19 cellular contexts compared by ENCODE assay signal in the genomic region with DNA sequence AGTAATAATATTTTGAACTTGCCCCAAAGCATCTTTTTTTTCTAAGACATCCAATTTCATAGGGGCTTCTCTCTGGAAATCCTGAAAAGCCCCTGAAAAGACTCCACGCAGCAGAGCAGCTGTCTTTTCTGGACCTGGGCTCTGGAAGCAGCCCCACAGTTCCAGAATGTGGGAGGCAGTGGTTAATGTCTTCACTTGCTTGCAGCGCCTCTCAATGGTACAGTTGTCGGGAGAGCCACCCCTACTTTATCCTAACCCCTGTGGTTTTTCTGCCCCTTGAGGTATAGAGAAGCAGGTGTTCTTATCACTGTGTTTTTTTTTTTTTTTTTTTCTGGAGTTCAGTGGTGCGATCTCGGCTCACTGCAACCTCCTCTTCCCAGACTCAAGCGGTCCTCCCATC.
DNase-seq lines count a peak whose midpoint lies in the region; ATAC-seq and TF ChIP-seq lines count a peak whose summit lies in the region.
"Had no signal": no experiment of that assay in that cellular context is flagged by ENCODE, and none has a peak within 500 bp of the region (broad histone marks: within the 10 kb centered on the region; RNA-seq: fewer than 3 reads in every experiment).

No MANE protein-coding gene starts in this region.

- peak overlapping the region in 42 of 59 donors; percentile 1 to 94 (median 52) for H3K27ac ChIP-seq in dorsolateral prefrontal cortex
- no peak overlapping the region for H3K27ac ChIP-seq in brain microvascular endothelial cell
- H3K27ac ChIP-seq: A549, Peyer's patch had no signal

- H3K4me3 Mint-ChIP-seq in natural killer cell (no peak overlapping the region), osteocyte (ENCODE audit: unreplicated experiment) (no peak overlapping the region)
- no peak overlapping the region for H3K4me3 Mint-ChIP-seq in natural killer cell treated with Interleukin-12 subunit alpha and Interleukin-12 subunit beta and Interleukin-15 and Interleukin-18, amount 100 ng/mL, for 72 hours
- H3K4me3 Mint-ChIP-seq: CD14-positive monocyte had no signal

- H3K27ac Mint-ChIP-seq in natural killer cell (peak overlapping the region; percentile 85 to 88), osteocyte (ENCODE audit: unreplicated experiment) (no peak overlapping the region)
- H3K27ac Mint-ChIP-seq in natural killer cell treated with Interleukin-12 subunit alpha and Interleukin-12 subunit beta and Interleukin-15 and Interleukin-18, amount 100 ng/mL, for 72 hours: peak overlapping the region in 1 of 2 donors; percentile 55

- TF ChIP-seq CTCF in natural killer cell (IDR thresholded peaks at IDR 0.05) (no peak), dorsolateral prefrontal cortex (IDR thresholded peaks at IDR 0.05 in 54 of 56, conservative IDR thresholded peaks at IDR 0.05 in 2 of 56; ENCODE audit: low read depth in 1 of 56, partially characterized antibody in 56 of 56) (no peak), osteocyte (IDR thresholded peaks at IDR 0.05) (no peak), brain microvascular endothelial cell (IDR thresholded peaks at IDR 0.05; ENCODE audit: low read depth, low read length, missing control alignments) (no peak)

- H3K27me3 ChIP-seq in dorsolateral prefrontal cortex (no peaks in the 10 kb centered on the region), brain microvascular endothelial cell (replicated peaks) (no peaks in the 10 kb centered on the region)
- H3K27me3 ChIP-seq: Peyer's patch had no signal

- H3K36me3 Mint-ChIP-seq in natural killer cell (peaks cover 23% of the 10 kb centered on the region), osteocyte (ENCODE audit: unreplicated experiment) (no peaks in the 10 kb centered on the region)
- peaks cover 7% of the 10 kb centered on the region for H3K36me3 Mint-ChIP-seq in natural killer cell treated with Interleukin-12 subunit alpha and Interleukin-12 subunit beta and Interleukin-15 and Interleukin-18, amount 100 ng/mL, for 72 hours

- H3K4me3 ChIP-seq in dorsolateral prefrontal cortex: no peak overlapping the region
- H3K4me3 ChIP-seq in brain microvascular endothelial cell (ENCODE audit: low read depth, low read length): no peak overlapping the region
- H3K4me3 ChIP-seq: A549, Peyer's patch had no signal

- intact Hi-C loops in natural killer cell (cut with micrococcal nuclease): no loop called here
- intact Hi-C loops in dorsolateral prefrontal cortex (cut with DNase I): loop anchor here in 1 of 2 donors (5.0 kb wide), 1 partner anchor 84 kb away; a partner anchor contains a TSS

- H3K9me3 Mint-ChIP-seq in natural killer cell: no peaks in the 10 kb centered on the region
- H3K9me3 Mint-ChIP-seq in natural killer cell treated with Interleukin-12 subunit alpha and Interleukin-12 subunit beta and Interleukin-15 and Interleukin-18, amount 100 ng/mL, for 72 hours: no peaks in the 10 kb centered on the region
- no peaks in the 10 kb centered on the region for H3K9me3 Mint-ChIP-seq in osteocyte (ENCODE audit: unreplicated experiment)
- H3K9me3 Mint-ChIP-seq: CD14-positive monocyte had no signal

- in situ Hi-C loops in brain microvascular endothelial cell (cut with HindIII; ENCODE audit: low pct_ligation_motif_present, low sequenced_read_pairs): no loop called here

- no peak for ATAC-seq in natural killer cell
- ATAC-seq in natural killer cell treated with Interleukin-12 subunit alpha and Interleukin-12 subunit beta and Interleukin-15 and Interleukin-18, amount 100 ng/mL, for 72 hours: no peak
- ATAC-seq in HG03439 (IDR thresholded peaks at IDR 0.05; ENCODE audit: unreplicated experiment): no peak
- ATAC-seq: A549, HepG2 had no signal

- no peak for DNase-seq in natural killer cell
- no peak for DNase-seq in natural killer cell treated with Interleukin-12 subunit alpha and Interleukin-12 subunit beta and Interleukin-15 and Interleukin-18, amount 100 ng/mL, for 72 hours (ENCODE audit: low spot score)
- DNase-seq in NCI-H2171 (lab: John Stamatoyannopoulos, UW): peak; percentile 28
- no peak for DNase-seq in dorsolateral prefrontal cortex
- peak; percentile 36 for DNase-seq in osteocyte (ENCODE audit: extremely low spot score, unreplicated experiment)
- DNase-seq in NCI-H187 (lab: John Stamatoyannopoulos, UW): no peak
- no peak for DNase-seq in brain microvascular endothelial cell
- DNase-seq: Caco-2, GDM1, Kasumi-1, NCI-H2029, NCI-H446, NCI-H748 treated with DMSO at 0.1 percent for 48 hours, Peyer's patch, Right ventricle myocardium superior had no signal

- H3K4me1 Mint-ChIP-seq in natural killer cell (peaks cover 39 to 72% of the 10 kb centered on the region in 2 donors), osteocyte (ENCODE audit: unreplicated experiment) (no peaks in the 10 kb centered on the region)
- peaks cover 31% of the 10 kb centered on the region in 2 donors for H3K4me1 Mint-ChIP-seq in natural killer cell treated with Interleukin-12 subunit alpha and Interleukin-12 subunit beta and Interleukin-15 and Interleukin-18, amount 100 ng/mL, for 72 hours (ENCODE audit: low read depth in 2 of 2)
- H3K4me1 Mint-ChIP-seq: CD14-positive monocyte had no signal

- no peaks in the 10 kb centered on the region for H3K36me3 ChIP-seq in brain microvascular endothelial cell (replicated peaks)

- H3K27me3 Mint-ChIP-seq in natural killer cell (ENCODE audit: low read depth in 2 of 2) (no peaks in the 10 kb centered on the region), osteocyte (ENCODE audit: unreplicated experiment) (peaks cover 16% of the 10 kb centered on the region)
- no peaks in the 10 kb centered on the region for H3K27me3 Mint-ChIP-seq in natural killer cell treated with Interleukin-12 subunit alpha and Interleukin-12 subunit beta and Interleukin-15 and Interleukin-18, amount 100 ng/mL, for 72 hours

Comparison
In these comparisons a context has a peak if more than half of its experiments do, and no peak if none do; other contexts are left out.
1. DNase-seq: peak in NCI-H2171 (single experiment) and osteocyte (single experiment); none in natural killer cell (single experiment), natural killer cell treated with Interleukin-12 subunit alpha and Interleukin-12 subunit beta and Interleukin-15 and Interleukin-18, amount 100 ng/mL, for 72 hours (single experiment), dorsolateral prefrontal cortex (0 of 10), NCI-H187 (0 of 2) and brain microvascular endothelial cell (single experiment).